ENCODE assay signal across 8 cellular contexts in the genomic region with DNA sequence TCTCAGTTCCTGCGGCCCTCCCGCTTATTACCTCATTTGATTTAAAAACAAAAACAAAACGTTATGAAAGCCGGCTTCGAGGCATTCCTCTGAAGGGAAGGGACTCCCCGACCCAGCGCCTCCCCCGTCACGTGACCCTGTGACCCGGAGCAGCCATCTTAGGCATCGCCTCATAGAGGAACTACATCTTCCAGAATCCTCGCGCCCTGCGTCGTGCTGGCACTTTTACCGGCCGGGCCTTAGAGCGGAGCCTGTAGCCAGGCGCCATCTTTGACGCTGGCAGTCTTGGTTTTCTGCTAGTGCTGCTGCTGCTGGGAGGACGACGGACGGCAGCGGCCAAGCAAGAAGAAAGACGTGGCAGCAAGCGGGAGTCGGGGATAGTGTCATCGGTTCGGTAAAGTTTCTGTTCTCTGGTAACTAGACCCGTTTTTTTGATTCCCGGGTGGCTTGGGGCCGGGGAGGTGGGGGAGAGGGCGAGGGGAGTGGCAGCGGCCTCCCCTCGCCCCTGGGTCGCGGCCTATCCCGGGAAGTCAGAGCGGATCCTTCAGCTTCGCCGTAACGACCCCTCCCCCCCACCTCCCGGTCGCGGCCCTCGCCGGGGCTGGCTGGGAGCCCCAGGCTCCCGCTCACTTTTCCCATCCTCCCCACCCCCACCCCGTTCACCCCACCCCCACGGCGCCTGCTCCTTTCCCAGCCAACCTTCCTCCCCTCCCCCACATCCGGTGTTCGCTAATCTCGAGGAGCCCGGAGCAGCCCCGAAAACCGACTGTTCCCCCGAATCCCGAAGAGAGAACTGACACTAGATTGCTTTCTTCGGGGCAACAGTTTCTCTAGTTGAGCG. TPM values are rescaled to one million over a fixed set of nuclear protein-coding genes. Genes with fewer than 3 reads are reported as not detected.
DNase-seq lines count a peak whose midpoint lies in the region; ATAC-seq, FAIRE-seq and TF ChIP-seq lines count a peak whose summit lies in the region.

A gene with protein sequence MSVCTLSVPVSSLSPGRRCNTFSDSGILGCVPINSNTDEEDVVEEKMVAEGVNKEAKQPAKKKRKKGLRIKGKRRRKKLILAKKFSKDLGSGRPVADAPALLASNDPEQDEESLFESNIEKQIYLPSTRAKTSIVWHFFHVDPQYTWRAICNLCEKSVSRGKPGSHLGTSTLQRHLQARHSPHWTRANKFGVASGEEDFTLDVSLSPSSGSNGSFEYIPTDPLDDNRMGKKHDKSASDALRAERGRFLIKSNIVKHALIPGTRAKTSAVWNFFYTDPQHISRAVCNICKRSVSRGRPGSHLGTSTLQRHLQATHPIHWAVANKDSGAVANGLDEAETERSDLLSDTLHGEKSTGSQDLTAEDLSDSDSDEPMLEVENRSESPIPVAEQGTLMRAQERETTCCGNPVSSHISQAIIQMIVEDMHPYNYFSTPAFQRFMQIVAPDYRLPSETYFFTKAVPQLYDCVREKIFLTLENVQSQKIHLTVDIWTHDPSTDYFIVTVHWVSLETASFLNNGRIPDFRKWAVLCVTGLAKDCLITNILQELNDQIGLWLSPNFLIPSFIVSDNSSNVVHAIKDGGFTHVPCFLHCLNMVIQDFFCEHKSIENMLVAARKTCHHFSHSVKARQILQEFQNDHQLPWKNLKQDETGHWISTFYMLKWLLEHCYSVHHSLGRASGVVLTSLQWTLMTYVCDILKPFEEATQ (N-terminal part only) (plus strand): TSS at position 242 of the 841 bp plus-strand sequence. CDS start 1,900 bp downstream, outside the sequence.
A gene (plus strand): TSS at position 242 of the 841 bp plus-strand sequence. CDS start 21,448 bp downstream, outside the sequence.

- H3K27me3 ChIP-seq in pancreas (no peaks in the 10 kb centered on the region), tibial artery (no peaks in the 10 kb centered on the region)

- ATAC-seq in HG02759 (IDR thresholded peaks at IDR 0.05; ENCODE audit: unreplicated experiment) (peak; percentile 99), Right ventricle myocardium inferior (peak; percentile 98), pancreas (peak; percentile 97 to 99 (median 98))

- H3K27ac ChIP-seq in pancreas (peak within 1 kb of the TSS; percentile 83 to 97 (median 92)), tibial artery (peak within 1 kb of the TSS; percentile 98 to 99)

- no peak for TF ChIP-seq CTCF in GM12864 (IDR thresholded peaks at IDR 0.05; ENCODE audit: low read depth, low read length, missing control alignments)
- TF ChIP-seq CTCF in pancreas (IDR thresholded peaks at IDR 0.05): no peak
- TF ChIP-seq CTCF in tibial artery (IDR thresholded peaks at IDR 0.05): peak in 1 of 2 experiments; percentile 13

- DNase-seq in GM12864 (ENCODE audit: low read depth) (peak; percentile 96), NCI-H1417 (lab: John Stamatoyannopoulos, UW) (peak; percentile 96 to 100 (median 99)), SW 1271 (lab: John Stamatoyannopoulos, UW) (peak; percentile 76 to 92), Right ventricle myocardium inferior (ENCODE audit: missing footprints) (peak; percentile 99), pancreas (peak; percentile 93 to 99 (median 98)), tibial artery (peak; percentile 99)
- DNase-seq in activated naive CD8-positive, alpha-beta T cell treated with anti-CD3 and anti-CD28 coated beads, Interleukin-2, amount 50 U/mL, for 16 hours (ENCODE audit: low read depth, low spot score): peak; percentile 97

- intact Hi-C loops in Right ventricle myocardium inferior (cut with DNase I) (loop anchor here (10.0 kb wide), 1 partner anchor 171 kb away; a partner anchor contains a TSS), pancreas (cut with DNase I) (no loop called here), tibial artery (cut with DNase I; ENCODE audit: low total_unique reads) (no loop called here)

- H3K4me3 ChIP-seq in GM12864 (ENCODE audit: low read depth, low read length) (peak within 1 kb of the TSS; percentile 90), pancreas (peak within 1 kb of the TSS; percentile 58 to 77 (median 75)), tibial artery (peak within 1 kb of the TSS; percentile 88 to 91)

- no peaks in the 10 kb centered on the region for H3K36me3 ChIP-seq in pancreas
- H3K36me3 ChIP-seq in tibial artery: no peaks in the 10 kb centered on the region

- H3K4me1 ChIP-seq in pancreas (peaks cover 18 to 26% (median 25%) of the 10 kb centered on the region in 3 donors), tibial artery (peaks cover 9 to 47% (median 25%) of the 10 kb centered on the region in 4 donors)

- 0% methylated on average over 38 to 59 of the region's 61 CpGs for WGBS in pancreas, 2 donors

- peak; percentile 96 for FAIRE-seq in pancreas (lab: Jason Lieb, UNC)

- H3K9me3 ChIP-seq in pancreas: no peaks in the 10 kb centered on the region
- H3K9me3 ChIP-seq in tibial artery: no peaks in the 10 kb centered on the region

RNA-seq across cellular contexts. Expression of the first gene that starts in this region (rescaled TPM):
- 13.0 TPM for total RNA-seq in Right ventricle myocardium inferior
- total RNA-seq in pancreas: 10 to 100 TPM in 3 of 6 donors, 1 to 10 TPM in 3; 7.0 to 20.2 (median 10.7) TPM
- polyA plus RNA-seq in pancreas: 1 to 10 TPM; 1.1 to 1.3 TPM

RNA-seq across cellular contexts. Expression of the second gene that starts in this region (rescaled TPM):
- total RNA-seq in Right ventricle myocardium inferior: 54.4 TPM
- 10 to 100 TPM; 19.1 to 37.5 (median 27.8) TPM for total RNA-seq in pancreas
- polyA plus RNA-seq in pancreas: 10 to 100 TPM; 28.1 to 60.1 TPM

Comparison
In these comparisons a context has a peak if more than half of its experiments do, and no peak if none do; other contexts are left out.
1. Peak in every context shown above with its lines: DNase-seq, ATAC-seq, H3K4me3 ChIP-seq and H3K27ac ChIP-seq.